ENCODE assay signal across 3 cellular contexts in genomic region chr9:36093384-36093783, GRCh38.
TF ChIP-seq lines count a peak whose summit lies in the region.

No MANE protein-coding gene starts in this region.

TF ChIP-seq in A549, 52 proteins besides CTCF, POLR2A, EP300 and RAD21:
- TF ChIP-seq CEBPB (IDR thresholded peaks at IDR 0.05), result 0 out of 4 replicates have a peak, but pooled peaks of 1 of the 2 experiments have one; percentile 28
- no peak for TF ChIP-seq CBX2 (IDR thresholded peaks at IDR 0.05; ENCODE audit: borderline replicate concordance, low read depth)
TF ChIP-seq in A549: peak in this region for 1.

TF ChIP-seq in WTC11, 78 proteins besides CTCF, POLR2A, EP300 and RAD21:
- TF ChIP-seq ELF4 (CRISPR knock-in tag; IDR thresholded peaks at IDR 0.05; ENCODE audit: low read depth) (no peak), ZNF416 (CRISPR knock-in tag; IDR thresholded peaks at IDR 0.05) (no peak), STAT6 (CRISPR knock-in tag; conservative IDR thresholded peaks at IDR 0.05; ENCODE audit: low read depth) (no peak), GTF2I (CRISPR knock-in tag; conservative IDR thresholded peaks at IDR 0.05) (no peak), NR2C2 (CRISPR knock-in tag; IDR thresholded peaks at IDR 0.05) (no peak), MYBL2 (CRISPR knock-in tag; IDR thresholded peaks at IDR 0.05) (no peak), ZNF396 (CRISPR knock-in tag; IDR thresholded peaks at IDR 0.05; ENCODE audit: borderline replicate concordance) (no peak), USF2 (CRISPR knock-in tag; IDR thresholded peaks at IDR 0.05) (no peak), ZBTB21 (CRISPR knock-in tag; IDR thresholded peaks at IDR 0.05; ENCODE audit: borderline replicate concordance) (no peak)

TF ChIP-seq in HepG2, 621 proteins besides CTCF, POLR2A, EP300 and RAD21:
- TF ChIP-seq RXRB (CRISPR knock-in tag; IDR thresholded peaks at IDR 0.05; ENCODE audit: borderline replicate concordance) (peak; percentile 29; the same call in 1 of the 2 replicates), NR2F1 (CRISPR knock-in tag; IDR thresholded peaks at IDR 0.05) (0 out of 4 replicates have a peak, but pooled peaks of 1 of the 2 experiments have one; percentile 22), CEBPB (IDR thresholded peaks at IDR 0.05; ENCODE audit: borderline replicate concordance, low read depth, low read length) (peak; percentile 58; the same call in 1 of the 2 replicates), NR2F6 (IDR thresholded peaks at IDR 0.05) (peak; percentile 76), NR2F6 (CRISPR knock-in tag; IDR thresholded peaks at IDR 0.05) (no peak), CEBPG (CRISPR knock-in tag; IDR thresholded peaks at IDR 0.05) (peak; percentile 71), IRX3 (CRISPR knock-in tag; IDR thresholded peaks at IDR 0.05; ENCODE audit: borderline replicate concordance, low read depth) (no peak), HNF4A (CRISPR knock-in tag; IDR thresholded peaks at IDR 0.05) (no peak)
